1 cellular context compared by ENCODE assay signal in genomic region chr20:38588303-38588702, GRCh38.
A peak's percentile ranks its signal among the peaks of the same experiment; 100 is the strongest.
TF ChIP-seq lines count a peak whose summit lies in the region.

No MANE protein-coding gene starts in this region.

TF ChIP-seq in HepG2, 621 proteins besides CTCF, POLR2A, EP300 and RAD21:
- TF ChIP-seq ZNF557 (CRISPR knock-in tag; IDR thresholded peaks at IDR 0.05) (no peak), RAD51 (IDR thresholded peaks at IDR 0.05; ENCODE audit: borderline replicate concordance) (no peak), FOXO4 (CRISPR knock-in tag; conservative IDR thresholded peaks at IDR 0.05) (0 out of 2 replicates have a peak, but pooled peaks have one; percentile 49)
